In genomic region chr5:179023528-179024189, GRCh38 we compare ENCODE assay signal across 8 cellular contexts. TPM values are rescaled to one million over a fixed set of nuclear protein-coding genes. Genes with fewer than 3 reads are reported as not detected.
A peak's percentile ranks its signal among the peaks of the same experiment; 100 is the strongest.
DNase-seq lines count a peak whose midpoint lies in the region; ATAC-seq, FAIRE-seq and TF ChIP-seq lines count a peak whose summit lies in the region.

ZNF879 (plus strand) TSS chr5:179023804; CDS start chr5:179025005, 1,201 bp downstream.

- CTCF ChIA-PET in A673 (lab: Charles Lee) = no interaction called here

- peaks cover 10 to 28% (median 15%) of the 10 kb centered on the region in 7 donors for H3K9me3 Mint-ChIP-seq in naive B cell

- no peak for FAIRE-seq in GM19239 (lab: Jason Lieb, UNC)

- peak within 1 kb of the TSS; percentile 57 to 96 (median 86) for H3K27ac Mint-ChIP-seq in naive B cell

- peaks cover 7 to 10% (median 8%) of the 10 kb centered on the region in 3 donors for H3K27me3 Mint-ChIP-seq in naive B cell

- peaks cover under 1% of the 10 kb centered on the region for H3K36me3 ChIP-seq in A673 (ENCODE audit: insufficient read depth, low read length, poor library complexity, severe bottlenecking)
- H3K36me3 ChIP-seq in RWPE2 (ENCODE audit: low read depth) = peaks cover 34% of the 10 kb centered on the region

- ATAC-seq in RWPE2 (ENCODE audit: low read depth) (peak; percentile 93), naive B cell (ENCODE audit: low read depth in 2 of 2) (peak; percentile 93)

- DNase-seq in A673 (ENCODE audit: low spot score) (peak; percentile 94), GM19239 (ENCODE audit: insufficient read length, low spot score) (peak; percentile 25), HPDE6-E6E7 (ENCODE audit: extremely low spot score) (peak; percentile 93), RWPE2 (ENCODE audit: low spot score) (peak; percentile 96), fibroblast of peridontal ligament (ENCODE audit: extremely low read depth) (peak; percentile 94), naive B cell (peak; percentile 93)
- peak; percentile 91 for DNase-seq in activated effector memory CD4-positive, alpha-beta T cell treated with Interleukin-2 at 50 U/mL for 16 hours
- DNase-seq in stimulated activated CD8-positive, alpha-beta memory T cell treated with anti-CD3 and anti-CD28 coated beads, Interleukin-7, amount 100 ng/mL, for 4 hours (ENCODE audit: low read depth in 2 of 2) = peak; percentile 89 to 92

- H3K4me3 Mint-ChIP-seq in naive B cell = peak within 1 kb of the TSS; percentile 87 to 99 (median 96)

- H3K4me1 Mint-ChIP-seq in naive B cell = peaks cover 3 to 17% (median 14%) of the 10 kb centered on the region in 3 donors

- H3K4me3 ChIP-seq in A673 (ENCODE audit: low read depth, low read length, poor library complexity, severe bottlenecking) (peak within 1 kb of the TSS; percentile 76), RWPE2 (ENCODE audit: severe bottlenecking) (peak within 1 kb of the TSS; percentile 61)

- TF ChIP-seq CTCF in A673 (conservative IDR thresholded peaks at IDR 0.05; ENCODE audit: low read depth, low read length) (no peak), RWPE2 (IDR thresholded peaks at IDR 0.05; ENCODE audit: poor library complexity, severe bottlenecking) (no peak)

- intact Hi-C loops in A673 (cut with micrococcal nuclease; ENCODE audit: unreplicated experiment) = no loop called here

- peaks cover 27 to 29% of the 10 kb centered on the region in 2 donors for H3K36me3 Mint-ChIP-seq in naive B cell

- H3K9me3 ChIP-seq in A673 (ENCODE audit: low read depth, low read length, poor library complexity, severe bottlenecking) (peaks cover 9% of the 10 kb centered on the region), RWPE2 (ENCODE audit: severe bottlenecking) (no peaks in the 10 kb centered on the region)

- peak within 1 kb of the TSS; percentile 45 for H3K27ac ChIP-seq in A673 (ENCODE audit: low read depth, low read length, poor library complexity, severe bottlenecking)
- H3K27ac ChIP-seq in RWPE2 (ENCODE audit: poor library complexity, severe bottlenecking) = peak within 1 kb of the TSS; percentile 29

- BruUV-seq in A673 (replicated peaks; lab: Mats Ljungman, UMichigan) = no TSS peak

- no peaks in the 10 kb centered on the region for H3K27me3 ChIP-seq in A673 (replicated peaks; ENCODE audit: insufficient read depth, low read depth, low read length, poor library complexity)
- no peaks in the 10 kb centered on the region for H3K27me3 ChIP-seq in RWPE2 (ENCODE audit: insufficient read depth, poor library complexity, severe bottlenecking)

- POLR2A ChIA-PET in A673 (lab: Charles Lee; ENCODE audit: low non-redundant PET) = no interaction called here

- no peaks in the 10 kb centered on the region for H3K4me1 ChIP-seq in A673 (ENCODE audit: insufficient read depth, low read length, poor library complexity, severe bottlenecking)
- peaks cover 2% of the 10 kb centered on the region for H3K4me1 ChIP-seq in RWPE2 (ENCODE audit: insufficient read depth, poor library complexity, severe bottlenecking)

RNA-seq across cellular contexts. Expression of gene ZNF879, which starts in this region (rescaled TPM):
- total RNA-seq in A673 (2021) = 3.1 and 3.6 TPM in 2 replicates
- 1 to 10 TPM; 3.2 to 7.6 (median 6.5) TPM for polyA plus RNA-seq in naive B cell (ENCODE audit: low read depth in 6 of 6)

Comparison
In these comparisons a context has a peak if more than half of its experiments do, and no peak if none do; other contexts are left out.
1. Peak in every context shown above with its lines: DNase-seq, ATAC-seq, H3K4me3 ChIP-seq and H3K27ac ChIP-seq.
2. DNase-seq: peak in every context shown above with its lines; median percentile 96 in RWPE2; 94 in A673; 94 in fibroblast of peridontal ligament; 93 in HPDE6-E6E7; 93 in naive B cell; 91 in activated effector memory CD4-positive, alpha-beta T cell treated with Interleukin-2 at 50 U/mL for 16 hours; 90 in stimulated activated CD8-positive, alpha-beta memory T cell treated with anti-CD3 and anti-CD28 coated beads, Interleukin-7, amount 100 ng/mL, for 4 hours; 25 in GM19239.